ENCODE assay signal across 8 cellular contexts in genomic region chr2:26922638-26923466, GRCh38. TPM values are rescaled to one million over a fixed set of nuclear protein-coding genes. Genes with fewer than 3 reads are reported as not detected.
DNase-seq lines count a peak whose midpoint lies in the region; ATAC-seq and TF ChIP-seq lines count a peak whose summit lies in the region.

No MANE protein-coding gene starts in this region.

- H3K4me3 ChIP-seq in HFF-Myc (replicated peaks; ENCODE audit: low read depth, low read length) (no peak overlapping the region), transverse colon (no peak overlapping the region)

- TF ChIP-seq POLR2A in erythroblast (IDR thresholded peaks at IDR 0.05; ENCODE audit: low read length) (no peak), transverse colon (IDR thresholded peaks at IDR 0.05) (no peak)

- DNase-seq in CD1c-positive myeloid dendritic cell (ENCODE audit: extremely low spot score) (peak; percentile 62), HFF-Myc (ENCODE audit: extremely low read depth, low read depth) (peak; percentile 22), NCI-H526 (lab: John Stamatoyannopoulos, UW) (peak; percentile 57 to 85), erythroblast (lab: John Stamatoyannopoulos, UW) (peak; percentile 31 to 37), transverse colon (peak; percentile 28)
- DNase-seq in activated CD4-positive, alpha-beta memory T cell treated with anti-CD3 and anti-CD28 coated beads for 36 hours: peak; percentile 60

- POLR2A ChIA-PET in activated CD4-positive, alpha-beta memory T cell treated with anti-CD3 and anti-CD28 coated beads for 36 hours (lab: Charles Lee): interaction anchor here (0.6 kb wide), 1 partner anchor 144 kb away, joined by 4 read pairs; no protein-coding TSS in a partner anchor

- intact Hi-C loops in activated CD4-positive, alpha-beta memory T cell treated with anti-CD3 and anti-CD28 coated beads for 36 hours (cut with micrococcal nuclease): loop anchor here (2.0 kb wide), 1 partner anchor 76 kb away; no protein-coding TSS in a partner anchor
- intact Hi-C loops in transverse colon (cut with DNase I; ENCODE audit: low total_unique reads): no loop called here

- H3K36me3 Mint-ChIP-seq in activated CD4-positive, alpha-beta memory T cell treated with anti-CD3 and anti-CD28 coated beads for 36 hours: no peaks in the 10 kb centered on the region
- no peaks in the 10 kb centered on the region for H3K36me3 Mint-ChIP-seq in nephron (ENCODE audit: low read depth)

- no peaks in the 10 kb centered on the region for H3K36me3 ChIP-seq in transverse colon

- H3K27me3 Mint-ChIP-seq in activated CD4-positive, alpha-beta memory T cell treated with anti-CD3 and anti-CD28 coated beads for 36 hours: peaks cover 11% of the 10 kb centered on the region
- H3K27me3 Mint-ChIP-seq in nephron (ENCODE audit: low read depth): peaks cover 3% of the 10 kb centered on the region

- H3K4me3 Mint-ChIP-seq in activated CD4-positive, alpha-beta memory T cell treated with anti-CD3 and anti-CD28 coated beads for 36 hours: no peak overlapping the region
- no peak overlapping the region for H3K4me3 Mint-ChIP-seq in nephron

- no peaks in the 10 kb centered on the region for H3K9me3 ChIP-seq in transverse colon

- H3K27ac ChIP-seq in transverse colon: no peak overlapping the region

- H3K4me1 ChIP-seq in transverse colon: no peaks in the 10 kb centered on the region

- ATAC-seq in GM21723 (IDR thresholded peaks at IDR 0.05; ENCODE audit: unreplicated experiment): no peak

- H3K4me1 Mint-ChIP-seq in activated CD4-positive, alpha-beta memory T cell treated with anti-CD3 and anti-CD28 coated beads for 36 hours (ENCODE audit: low read depth): peaks cover 8% of the 10 kb centered on the region
- peaks cover 26% of the 10 kb centered on the region for H3K4me1 Mint-ChIP-seq in nephron

- TF ChIP-seq CTCF in HFF-Myc (IDR thresholded peaks at IDR 0.05; ENCODE audit: low read depth, low read length, missing control alignments) (peak; percentile 65), nephron (IDR thresholded peaks at IDR 0.05; ENCODE audit: unreplicated experiment in 3 of 3) (peak; percentile 55 to 66 (median 55)), transverse colon (IDR thresholded peaks at IDR 0.05) (peak; percentile 24 to 46 (median 35))

- WGBS in transverse colon (ENCODE audit: low coverage in 1 of 2), 2 donors: 15 to 19% methylated on average over 4 to 9 of the region's 9 CpGs

- in situ Hi-C loops in transverse colon (cut with MboI; ENCODE audit: low pct_ligation_motif_present in 1 of 4, low pct_unique_long_range_greater_than_20kb in 1 of 4, low sequenced_read_pairs in 3 of 4): loop anchor here in 1 of 4 donors (10.0 kb wide), 1 partner anchor 78 kb away; the partner anchor contains the start of gene DPYSL5

- no peaks in the 10 kb centered on the region for H3K9me3 Mint-ChIP-seq in activated CD4-positive, alpha-beta memory T cell treated with anti-CD3 and anti-CD28 coated beads for 36 hours
- no peaks in the 10 kb centered on the region for H3K9me3 Mint-ChIP-seq in nephron

- H3K27me3 ChIP-seq in transverse colon: peaks cover 17% of the 10 kb centered on the region

- TF ChIP-seq EP300 in transverse colon (IDR thresholded peaks at IDR 0.05; ENCODE audit: low read depth): no peak

- no peak overlapping the region for H3K27ac Mint-ChIP-seq in activated CD4-positive, alpha-beta memory T cell treated with anti-CD3 and anti-CD28 coated beads for 36 hours
- peak overlapping the region in 1 of 3 experiments; percentile 8 for H3K27ac Mint-ChIP-seq in nephron

- CTCF ChIA-PET in activated CD4-positive, alpha-beta memory T cell treated with anti-CD3 and anti-CD28 coated beads for 36 hours (lab: Charles Lee): interaction anchor here (0.6 to 2.6 kb wide), 24 partner anchors 9 to 380 kb away, joined by 3 to 63 read pairs (median 4); no protein-coding TSS in a partner anchor

RNA-seq across cellular contexts. Expression of gene MAPRE3, which starts 47.6 kb away (rescaled TPM):
- total RNA-seq in activated CD4-positive, alpha-beta memory T cell treated with anti-CD3 and anti-CD28 coated beads for 36 hours: 1 to 10 TPM; 4.4 TPM
- 10 to 100 TPM; 16.8 to 64.7 (median 32.9) TPM for total RNA-seq in transverse colon
